In genomic region chr6:81759782-81760181, GRCh38 we compare ENCODE assay signal across 14 cellular contexts. TPM values are rescaled to one million over a fixed set of nuclear protein-coding genes. Genes with fewer than 3 reads are reported as not detected.
A peak's percentile ranks its signal among the peaks of the same experiment; 100 is the strongest.
DNase-seq lines count a peak whose midpoint lies in the region; ATAC-seq, FAIRE-seq and TF ChIP-seq lines count a peak whose summit lies in the region.
"Had no signal": no experiment of that assay in that cellular context is flagged by ENCODE, and none has a peak within 500 bp of the region (broad histone marks: within the 10 kb centered on the region; RNA-seq: fewer than 3 reads in every experiment).

No MANE protein-coding gene starts in this region.

- POLR2A ChIA-PET in GM12878 (lab: Charles Lee), result no interaction called here

- intact Hi-C loops in GM12878 (cut with micrococcal nuclease; ENCODE audit: unreplicated experiment), result loop anchor here (10.0 kb wide), 2 partner anchors 1155 to 1545 kb away; no protein-coding TSS in a partner anchor

- H4K20me1 ChIP-seq in GM12878 (ENCODE audit: control insufficient read depth, insufficient read depth), result no peaks in the 10 kb centered on the region

- no peaks in the 10 kb centered on the region for H3K4me1 ChIP-seq in GM12878 (ENCODE audit: control insufficient read depth, insufficient read depth, low read length)

- peak; percentile 57 for ATAC-seq in GM19025 (IDR thresholded peaks at IDR 0.05; ENCODE audit: low read depth, unreplicated experiment)
- peak; percentile 43 for ATAC-seq in HG03469 (IDR thresholded peaks at IDR 0.05; ENCODE audit: unreplicated experiment)
- ATAC-seq in GM12878, result peak; percentile 66
- no peak for ATAC-seq in GM18502 (IDR thresholded peaks at IDR 0.05; ENCODE audit: poor library complexity, unreplicated experiment)
- ATAC-seq in GM19023 (IDR thresholded peaks at IDR 0.05; ENCODE audit: unreplicated experiment), result no peak
- ATAC-seq: activated T-cell treated with anti-CD3 and anti-CD28 coated beads, Interleukin-2, amount 50 U/mL, for 4 hours had no signal

- H2AFZ ChIP-seq in GM12878 (ENCODE audit: control insufficient read depth, low read depth, low read length), result no peak overlapping the region

- TF ChIP-seq POLR2A in GM12878 (IDR thresholded peaks at IDR 0.05; ENCODE audit: low read depth, low read length), result no peak

- in situ Hi-C loops in GM12878 (cut with MboI), result no loop called here

- no peaks in the 10 kb centered on the region for H3K79me2 ChIP-seq in GM12878 (ENCODE audit: control insufficient read depth, insufficient read depth, low read length)

- CTCF ChIA-PET in GM12878 (lab: Yijun Ruan, JAX), result interaction anchor here (3.2 kb wide), 1 partner anchor 246 kb away, joined by 12 read pairs; no protein-coding TSS in a partner anchor

- no peak overlapping the region for H3K4me2 ChIP-seq in GM12878 (ENCODE audit: control insufficient read depth, insufficient read depth)

- H3K9ac ChIP-seq in GM12878 (ENCODE audit: control insufficient read depth, insufficient read depth, low read length), result no peak overlapping the region

- SMC1A ChIA-PET in GM12878 (lab: Charles Lee; ENCODE audit: uncharacterized antibody, unreplicated experiment), result interaction anchor here (1.1 to 2.8 kb wide), 2 partner anchors 59 to 179 kb away, joined by 3 to 9 read pairs; no protein-coding TSS in a partner anchor

- FAIRE-seq in GM12878 (lab: Jason Lieb, UNC), result no peak

- RAD21 ChIA-PET in GM12878 (lab: Charles Lee; ENCODE audit: unreplicated experiment), result interaction anchor here (1.0 to 1.8 kb wide), 4 partner anchors 9 to 131 kb away, joined by 3 to 4 read pairs (median 4); no protein-coding TSS in a partner anchor

- WGBS in GM12878 (ENCODE audit: insufficient coverage, insufficient replicate concordance, low lambda C conversion rate, missing lambda C conversion rate), result 0% methylated on average over 2 of the region's 2 CpGs

- no TSS peak for BruUV-seq in GM12878 (replicated peaks; lab: Mats Ljungman, UMichigan)

- no peak for TF ChIP-seq RAD21 in GM12878 (IDR thresholded peaks at IDR 0.05; ENCODE audit: insufficient read depth, low read depth, low read length)

- TF ChIP-seq CTCF in GM12878 (IDR thresholded peaks at IDR 0.05 in 2 of 3, conservative IDR thresholded peaks at IDR 0.05 in 1 of 3; ENCODE audit: control insufficient read depth in 2 of 3, extremely low read depth in 1 of 3, insufficient read depth in 1 of 3, low read depth in 3 of 3, low read length in 3 of 3), result no peak

- H3K4me3 ChIP-seq in GM12878, result no peak overlapping the region
- H3K4me3 ChIP-seq: esophagus muscularis mucosa had no signal

- DNase-seq in GM12878 (ENCODE audit: low read depth, low spot score) (no peak), myocyte (ENCODE audit: low read depth) (peak; percentile 69), substantia nigra (lab: John Stamatoyannopoulos, UW) (no peak)
- DNase-seq: activated B cell treated with CpG ODN at 0.5 μM for 24 hours; activated T-cell treated with anti-CD3 and anti-CD28 coated beads, Interleukin-2, amount 50 U/mL, for 4 hours; CD8-positive, alpha-beta memory T cell; NCI-H1092 treated with DMSO at 0.1 percent for 48 hours; NCI-H526 treated with DMSO at 0.1 percent for 48 hours; SIG-M5 had no signal

- no peaks in the 10 kb centered on the region for H3K36me3 ChIP-seq in GM12878 (ENCODE audit: control insufficient read depth in 2 of 2, insufficient read depth in 2 of 2, low read length in 1 of 2)
- H3K36me3 ChIP-seq: esophagus muscularis mucosa had no signal

- no peaks in the 10 kb centered on the region for H3K9me3 ChIP-seq in GM12878 (replicated peaks; ENCODE audit: control insufficient read depth, insufficient read depth, low read length)
- H3K9me3 ChIP-seq: esophagus muscularis mucosa had no signal

- H3K27ac ChIP-seq in GM12878 (ENCODE audit: control insufficient read depth, insufficient read depth) (no peak overlapping the region), substantia nigra (ENCODE audit: low read depth, low read length, poor library complexity, severe bottlenecking) (no peak overlapping the region)
- H3K27ac ChIP-seq: esophagus muscularis mucosa had no signal

- H3K27me3 ChIP-seq in GM12878 (replicated peaks in 1 of 2; ENCODE audit: control insufficient read depth in 2 of 2, insufficient read depth in 2 of 2, low read length in 1 of 2), result no peaks in the 10 kb centered on the region; a peak in 1 of 4 replicates
- H3K27me3 ChIP-seq: esophagus muscularis mucosa had no signal

- no peak for TF ChIP-seq EP300 in GM12878 (IDR thresholded peaks at IDR 0.05; ENCODE audit: borderline replicate concordance in 1 of 2, control insufficient read depth in 1 of 2, low read depth in 2 of 2, low read length in 2 of 2)

TF ChIP-seq in GM12878, 131 proteins besides CTCF, POLR2A, EP300 and RAD21 (continues in another document):
- TF ChIP-seq DPF2 (IDR thresholded peaks at IDR 0.05) (peak; percentile 39; the same call in 1 of the 2 replicates), BMI1 (IDR thresholded peaks at IDR 0.05; ENCODE audit: borderline replicate concordance) (peak; percentile 22; the same call in 1 of the 2 replicates), TCF3 (IDR thresholded peaks at IDR 0.05; ENCODE audit: borderline replicate concordance, insufficient read depth, low read depth, low read length) (no peak), NFIC (IDR thresholded peaks at IDR 0.05; ENCODE audit: low read depth, low read length) (no peak), NR2C1 (IDR thresholded peaks at IDR 0.05) (peak; percentile 32; the same call in 1 of the 2 replicates), HDAC2 (IDR thresholded peaks at IDR 0.05) (no peak), ZBED1 (IDR thresholded peaks at IDR 0.05; ENCODE audit: borderline replicate concordance) (no peak), ZBTB4 (CRISPR knock-in tag; IDR thresholded peaks at IDR 0.05) (no peak), SIX5 (IDR thresholded peaks at IDR 0.05; ENCODE audit: low read depth, low read length, severe bottlenecking) (no peak), IKZF2 (IDR thresholded peaks at IDR 0.05) (peak; percentile 65; a peak in 3 of 4 replicates)

RNA-seq across cellular contexts. Expression of gene TENT5A, which starts 7.3 kb away (rescaled TPM):
- total RNA-seq in GM12878 (2013; cell fraction: nucleolus; rRNA removed), result 1.1 and 1.9 TPM in 2 replicates
- total RNA-seq in GM12878 (2014; rRNA removed), result 0.51 and 0.54 TPM in 2 replicates
- 0.49 and 0.60 TPM in 2 replicates for total RNA-seq in GM12878 (2014; rRNA removed; fragmentation: Illumina TruSeq; extraction: Trizol)
- total RNA-seq in GM12878 (2021), result 0.41 and 0.48 TPM in 2 replicates
- 0.39 TPM for polyA plus RNA-seq in GM12878 (2011; ENCODE audit: low read depth)
- 9.6 and 12.2 TPM in 2 replicates for polyA plus RNA-seq in GM12878 (2011; rRNA removed)
- 4.1 and 5.5 TPM in 2 replicates for polyA plus RNA-seq in GM12878 (2011; cell fraction: cytosol; rRNA removed)
- polyA plus RNA-seq in GM12878 (2011; cell fraction: nucleus; rRNA removed), result 9.5 and 10.9 TPM in 2 replicates
- 0.58 and 1.0 TPM in 2 replicates for polyA plus RNA-seq in GM12878 (2012)
- 0.57 and 1.3 TPM in 2 replicates for polyA plus RNA-seq in GM12878 (2014; fragmentation: Illumina TruSeq; extraction: Trizol)
- polyA plus RNA-seq in GM12878 (2014; fragmentation: Nextera tagmentation; extraction: Ambion mirVana), result under 1 TPM; 0.40 to 0.53 TPM
- 0.27 and 0.63 TPM in 2 replicates for polyA plus RNA-seq in GM12878 (2014; rRNA removed)
- polyA plus RNA-seq in GM12878 (2016; fragmentation: Nextera tagmentation; extraction: Ambion mirVana), result under 1 TPM; 0.25 to 0.47 TPM
- 7.7 and 8.0 TPM in 2 replicates for polyA minus RNA-seq in GM12878 (2011; rRNA and poly(A)+ RNA removed)
- 4.1 and 8.2 TPM in 2 replicates for polyA minus RNA-seq in GM12878 (2011; cell fraction: cytosol; rRNA and poly(A)+ RNA removed)
- 7.5 and 8.5 TPM in 2 replicates for polyA minus RNA-seq in GM12878 (2011; cell fraction: nucleus; rRNA and poly(A)+ RNA removed)
- total RNA-seq in myocyte, result 8.9 and 9.7 TPM in 2 replicates
- polyA plus RNA-seq in myocyte (2012), result 2.5 TPM

Comparison
In these comparisons a context has a peak if more than half of its experiments do, and no peak if none do; other contexts are left out.
1. ATAC-seq: peak in GM19025 (single experiment), HG03469 (single experiment) and GM12878 (single experiment); none in GM18502 (single experiment) and GM19023 (single experiment).